1 cellular context compared by ENCODE assay signal in genomic region chr7:155204744-155205367, GRCh38.
TF ChIP-seq lines count a peak whose summit lies in the region.

No MANE protein-coding gene starts in this region.

TF ChIP-seq in K562, 482 proteins besides CTCF, POLR2A, EP300 and RAD21 (continued from another document and continues in another):
- 0 out of 2 replicates have a peak, but pooled peaks have one; percentile 7 for TF ChIP-seq EGR1 (conservative IDR thresholded peaks at IDR 0.05)
- TF ChIP-seq ZBTB7A (IDR thresholded peaks at IDR 0.05; ENCODE audit: borderline replicate concordance, control insufficient read depth, low read depth, low read length) = 0 out of 2 replicates have a peak, but pooled peaks have one; percentile 14
- no peak for TF ChIP-seq TRIM28 (IDR thresholded peaks at IDR 0.05)
- no peak for TF ChIP-seq CEBPB (tag; IDR thresholded peaks at IDR 0.05)
- no peak for TF ChIP-seq CHD1 (IDR thresholded peaks at IDR 0.05; ENCODE audit: low read length)
- no peak for TF ChIP-seq RBBP5 (IDR thresholded peaks at IDR 0.05; ENCODE audit: borderline replicate concordance, insufficient read depth, low read length, poor library complexity, severe bottlenecking)
- TF ChIP-seq CBX5 (IDR thresholded peaks at IDR 0.05; ENCODE audit: borderline replicate concordance, low read depth) = no peak
- 0 out of 2 replicates have a peak, but pooled peaks have one; percentile 15 for TF ChIP-seq ZNF586 (CRISPR knock-in tag; conservative IDR thresholded peaks at IDR 0.05)
- TF ChIP-seq ETS1 (conservative IDR thresholded peaks at IDR 0.05; ENCODE audit: control insufficient read depth, low read depth, low read length) = no peak
- TF ChIP-seq REST (CRISPR knock-in tag; IDR thresholded peaks at IDR 0.05; ENCODE audit: low read depth) = no peak
- no peak for TF ChIP-seq HLTF (IDR thresholded peaks at IDR 0.05)
- TF ChIP-seq YY1 (IDR thresholded peaks at IDR 0.05; ENCODE audit: borderline replicate concordance in 1 of 3, control insufficient read depth in 1 of 3, extremely low read depth in 1 of 3, insufficient read depth in 3 of 3, insufficient read length in 1 of 3, insufficient replicate concordance in 2 of 3, low read depth in 1 of 3, low read length in 2 of 3) = peak; percentile 16 to 79 (median 33)
- TF ChIP-seq STAG1 (CRISPR knock-in tag; IDR thresholded peaks at IDR 0.05; ENCODE audit: borderline replicate concordance) = no peak
- TF ChIP-seq HES1 (IDR thresholded peaks at IDR 0.05; ENCODE audit: low read depth) = no peak
- TF ChIP-seq DMBX1 (CRISPR knock-in tag; IDR thresholded peaks at IDR 0.05; ENCODE audit: borderline replicate concordance) = no peak
- no peak for TF ChIP-seq CBX1 (IDR thresholded peaks at IDR 0.05; ENCODE audit: low read depth)
- peak; percentile 26; the same call in 1 of the 2 replicates for TF ChIP-seq CUX1 (CRISPR knock-in tag; IDR thresholded peaks at IDR 0.05)
- TF ChIP-seq HNRNPK (IDR thresholded peaks at IDR 0.05; ENCODE audit: low read depth, low read length, poor library complexity, severe bottlenecking) = no peak
- TF ChIP-seq UBTF (IDR thresholded peaks at IDR 0.05; ENCODE audit: borderline replicate concordance in 1 of 2, low read depth in 2 of 2, low read length in 2 of 2) = no peak
- TF ChIP-seq PURB (CRISPR knock-in tag; IDR thresholded peaks at IDR 0.05; ENCODE audit: low read depth) = no peak
- TF ChIP-seq TCFL5 (CRISPR knock-in tag; conservative IDR thresholded peaks at IDR 0.05) = no peak
- TF ChIP-seq ZNF764 (CRISPR knock-in tag; IDR thresholded peaks at IDR 0.05; ENCODE audit: low read depth) = no peak
- no peak for TF ChIP-seq CCAR2 (IDR thresholded peaks at IDR 0.05; ENCODE audit: low read depth, low read length)
- TF ChIP-seq PHTF2 (CRISPR knock-in tag; IDR thresholded peaks at IDR 0.05) = no peak
- TF ChIP-seq GTF2B (IDR thresholded peaks at IDR 0.05; ENCODE audit: extremely low read depth, insufficient read length) = no peak
- TF ChIP-seq PBX2 (CRISPR knock-in tag; IDR thresholded peaks at IDR 0.05; ENCODE audit: low read depth) = no peak
- TF ChIP-seq PBX2 (tag; conservative IDR thresholded peaks at IDR 0.05; ENCODE audit: low read depth) = peak; percentile 25; the same call in 1 of the 2 replicates
- TF ChIP-seq ETV1 (tag; conservative IDR thresholded peaks at IDR 0.05; ENCODE audit: low read depth) = no peak
- TF ChIP-seq CBX3 (IDR thresholded peaks at IDR 0.05; ENCODE audit: borderline replicate concordance in 1 of 2, low read length in 2 of 2) = peak in 1 of 2 experiments; percentile 96; a peak in 2 of 3 replicates
- 0 out of 2 replicates have a peak, but pooled peaks have one; percentile 36 for TF ChIP-seq ZNF165 (CRISPR knock-in tag; IDR thresholded peaks at IDR 0.05; ENCODE audit: borderline replicate concordance)
- no peak for TF ChIP-seq MLX (CRISPR knock-in tag; conservative IDR thresholded peaks at IDR 0.05)
- no peak for TF ChIP-seq BACH1 (tag; IDR thresholded peaks at IDR 0.05)
- TF ChIP-seq ZNF551 (CRISPR knock-in tag; IDR thresholded peaks at IDR 0.05) = no peak
- no peak for TF ChIP-seq CHAMP1 (IDR thresholded peaks at IDR 0.05)
- TF ChIP-seq STAT5B (CRISPR knock-in tag; IDR thresholded peaks at IDR 0.05) = no peak
- no peak for TF ChIP-seq PCBP1 (IDR thresholded peaks at IDR 0.05; ENCODE audit: low read depth, low read length, poor library complexity, severe bottlenecking)
- TF ChIP-seq TCF15 (CRISPR knock-in tag; IDR thresholded peaks at IDR 0.05) = no peak
